27 cellular contexts compared by ENCODE assay signal in genomic region chr2:69395866-69396265, GRCh38.
"Had no signal": no experiment of that assay in that cellular context is flagged by ENCODE, and none has a peak within 500 bp of the region (broad histone marks: within the 10 kb centered on the region; RNA-seq: fewer than 3 reads in every experiment).

No MANE protein-coding gene starts in this region.

- H3K9me3 Mint-ChIP-seq: endodermal cell; memory B cell; mesothelial cell of epicardium; natural killer cell treated with Interleukin-12 subunit alpha and Interleukin-12 subunit beta and Interleukin-15 and Interleukin-18, amount 100 ng/mL, for 72 hours; stimulated activated effector memory CD8-positive, alpha-beta T cell treated with anti-CD3 and anti-CD28 coated beads, Interleukin-12 subunit alpha, Interleukin-12 subunit beta, amount 100 ng/mL, for 72 hours had no signal

- H3K9me3 ChIP-seq: lower lobe of right lung, pancreas, prostate gland, sigmoid colon, suprapubic skin, tibial artery, upper lobe of left lung, uterus had no signal

- H3K4me3 ChIP-seq: coronary artery, lower lobe of right lung, pancreas, prostate gland, sigmoid colon, suprapubic skin, tibial artery, upper lobe of left lung, uterus had no signal

- FAIRE-seq: endothelial cell of umbilical vein, pancreas had no signal

- H3K27me3 ChIP-seq: foreskin keratinocyte, pancreas, sigmoid colon, suprapubic skin, tibial artery, upper lobe of left lung, uterus had no signal

- H3K4me3 Mint-ChIP-seq: endodermal cell; memory B cell; mesothelial cell of epicardium; natural killer cell treated with Interleukin-12 subunit alpha and Interleukin-12 subunit beta and Interleukin-15 and Interleukin-18, amount 100 ng/mL, for 72 hours; stimulated activated effector memory CD8-positive, alpha-beta T cell treated with anti-CD3 and anti-CD28 coated beads, Interleukin-12 subunit alpha, Interleukin-12 subunit beta, amount 100 ng/mL, for 72 hours had no signal

- H3K27ac Mint-ChIP-seq: endodermal cell; memory B cell; mesothelial cell of epicardium; natural killer cell treated with Interleukin-12 subunit alpha and Interleukin-12 subunit beta and Interleukin-15 and Interleukin-18, amount 100 ng/mL, for 72 hours; stimulated activated effector memory CD8-positive, alpha-beta T cell treated with anti-CD3 and anti-CD28 coated beads, Interleukin-12 subunit alpha, Interleukin-12 subunit beta, amount 100 ng/mL, for 72 hours had no signal

- ATAC-seq: foreskin keratinocyte; left lobe of liver; lower lobe of right lung; natural killer cell treated with Interleukin-12 subunit alpha and Interleukin-12 subunit beta and Interleukin-15 and Interleukin-18, amount 100 ng/mL, for 72 hours; stimulated activated effector memory CD8-positive, alpha-beta T cell treated with anti-CD3 and anti-CD28 coated beads, Interleukin-12 subunit alpha, Interleukin-12 subunit beta, amount 100 ng/mL, for 72 hours; stimulated activated naive CD8-positive, alpha-beta T cell treated with anti-CD3 and anti-CD28 coated beads, Interleukin-15, Interleukin-2, amounts not matched to agents 100 U/mL and 50 U/mL, for 24 hours had no signal

- DNase-seq: effector CD4-positive, alpha-beta T cell; endodermal cell; erythroblast; foreskin keratinocyte; head of caudate nucleus; hypothalamus; islet precursor cell; lower lobe of right lung; occipital lobe; pancreas; retina; sigmoid colon; stimulated activated CD4-positive, alpha-beta T cell treated with anti-CD3 and anti-CD28 coated beads, Interleukin-4, amount 100 ng/mL, for 1 hour; stimulated activated CD8-positive, alpha-beta memory T cell treated with anti-CD3 and anti-CD28 coated beads, Interleukin-4, amount 100 ng/mL, for 48 hours; stimulated activated naive CD8-positive, alpha-beta T cell treated with anti-CD3 and anti-CD28 coated beads, Interleukin-15, Interleukin-2, amounts not matched to agents 100 U/mL and 50 U/mL, for 24 hours; tibial artery; upper lobe of left lung; uterus had no signal

- H3K36me3 ChIP-seq: uterus had no signal

- H3K27ac ChIP-seq: foreskin keratinocyte, lower lobe of right lung, prostate gland, sigmoid colon, suprapubic skin, tibial artery, upper lobe of left lung, uterus had no signal

- H3K4me1 ChIP-seq: foreskin keratinocyte, lower lobe of right lung, prostate gland, sigmoid colon, suprapubic skin, upper lobe of left lung, uterus had no signal

- H3K4me1 Mint-ChIP-seq: memory B cell; mesothelial cell of epicardium; stimulated activated effector memory CD8-positive, alpha-beta T cell treated with anti-CD3 and anti-CD28 coated beads, Interleukin-12 subunit alpha, Interleukin-12 subunit beta, amount 100 ng/mL, for 72 hours had no signal

- H3K27me3 Mint-ChIP-seq: memory B cell; natural killer cell treated with Interleukin-12 subunit alpha and Interleukin-12 subunit beta and Interleukin-15 and Interleukin-18, amount 100 ng/mL, for 72 hours had no signal
